ENCODE assay signal across 8 cellular contexts in the genomic region with DNA sequence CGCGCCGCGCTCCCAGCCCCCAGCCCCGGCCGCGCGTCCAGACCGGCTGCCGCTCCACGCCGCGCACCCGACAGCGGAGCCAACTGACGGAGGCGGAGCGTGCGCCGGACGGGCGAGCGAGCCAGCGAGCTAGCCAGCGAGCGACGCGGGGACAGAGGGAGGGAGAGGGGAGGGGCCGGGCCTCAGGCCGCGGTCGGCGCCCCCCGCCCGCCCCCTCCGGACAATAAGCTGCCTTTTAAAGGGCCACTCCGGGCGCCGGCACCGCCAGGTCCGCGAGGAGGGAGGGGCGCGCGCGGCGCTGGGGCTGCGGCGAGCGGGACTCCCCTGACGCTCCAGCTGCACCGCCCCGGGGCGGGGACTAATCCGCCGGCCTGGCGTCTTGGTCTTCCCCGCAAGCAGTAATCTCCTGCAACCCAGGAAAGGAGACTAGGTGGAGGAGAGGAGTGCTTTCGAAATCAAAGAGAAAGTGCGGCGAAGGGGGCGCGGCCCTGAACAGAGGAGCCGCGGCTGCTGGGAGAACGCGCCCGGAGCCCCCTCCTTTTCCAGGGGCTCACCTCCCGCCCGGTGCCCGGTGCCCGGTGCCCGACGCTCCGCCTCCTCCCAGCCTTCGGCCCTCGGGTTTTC. TPM values are rescaled to one million over a fixed set of nuclear protein-coding genes. Genes with fewer than 3 reads are reported as not detected.
DNase-seq lines count a peak whose midpoint lies in the region; ATAC-seq and TF ChIP-seq lines count a peak whose summit lies in the region.

A gene with protein sequence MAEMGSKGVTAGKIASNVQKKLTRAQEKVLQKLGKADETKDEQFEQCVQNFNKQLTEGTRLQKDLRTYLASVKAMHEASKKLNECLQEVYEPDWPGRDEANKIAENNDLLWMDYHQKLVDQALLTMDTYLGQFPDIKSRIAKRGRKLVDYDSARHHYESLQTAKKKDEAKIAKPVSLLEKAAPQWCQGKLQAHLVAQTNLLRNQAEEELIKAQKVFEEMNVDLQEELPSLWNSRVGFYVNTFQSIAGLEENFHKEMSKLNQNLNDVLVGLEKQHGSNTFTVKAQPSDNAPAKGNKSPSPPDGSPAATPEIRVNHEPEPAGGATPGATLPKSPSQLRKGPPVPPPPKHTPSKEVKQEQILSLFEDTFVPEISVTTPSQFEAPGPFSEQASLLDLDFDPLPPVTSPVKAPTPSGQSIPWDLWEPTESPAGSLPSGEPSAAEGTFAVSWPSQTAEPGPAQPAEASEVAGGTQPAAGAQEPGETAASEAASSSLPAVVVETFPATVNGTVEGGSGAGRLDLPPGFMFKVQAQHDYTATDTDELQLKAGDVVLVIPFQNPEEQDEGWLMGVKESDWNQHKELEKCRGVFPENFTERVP (minus strand): TSS at position 157 of the 624 bp plus-strand sequence. CDS start 211 bp downstream, outside the sequence.

- peaks cover 9% of the 10 kb centered on the region for H3F3A ChIP-seq in GM23338 (replicated peaks; ENCODE audit: low read depth)

- peak; percentile 75 for ATAC-seq in GM23338

- H3K36me3 ChIP-seq in GM23338 (ENCODE audit: insufficient read depth): no peaks in the 10 kb centered on the region
- no peaks in the 10 kb centered on the region for H3K36me3 ChIP-seq in adipocyte (ENCODE audit: control insufficient read depth, insufficient read depth, low read length, severe bottlenecking)
- no peaks in the 10 kb centered on the region for H3K36me3 ChIP-seq in cardiac muscle cell
- H3K36me3 ChIP-seq in parathyroid adenoma (ENCODE audit: control insufficient read depth, insufficient read depth, low read length): no peaks in the 10 kb centered on the region
- no peaks in the 10 kb centered on the region for H3K36me3 ChIP-seq in tibial artery

- DNase-seq in ELF-1 (ENCODE audit: low read depth, low spot score) (peak; percentile 96), GM23338 (ENCODE audit: low spot score) (peak; percentile 90), Kasumi-1 (lab: John Stamatoyannopoulos, UW) (peak; percentile 60 to 66), SW 1271 (lab: John Stamatoyannopoulos, UW) (peak; percentile 50 to 78), adipocyte (ENCODE audit: low read depth) (peak; percentile 90), cardiac muscle cell (ENCODE audit: low read depth in 1 of 2, low spot score in 1 of 2) (peak; percentile 92 to 96), tibial artery (peak; percentile 79 to 90)

- H3K79me2 ChIP-seq in GM23338 (replicated peaks; ENCODE audit: insufficient read depth) (peaks cover 28% of the 10 kb centered on the region), parathyroid adenoma (peaks cover 34% of the 10 kb centered on the region)

- peak within 1 kb of the TSS; percentile 94 for H2AFZ ChIP-seq in GM23338
- H2AFZ ChIP-seq in parathyroid adenoma: peak within 1 kb of the TSS; percentile 84

- H3K9me3 ChIP-seq in adipocyte (ENCODE audit: control insufficient read depth, low read length): no peaks in the 10 kb centered on the region
- no peaks in the 10 kb centered on the region for H3K9me3 ChIP-seq in cardiac muscle cell (ENCODE audit: low read depth)
- H3K9me3 ChIP-seq in parathyroid adenoma (ENCODE audit: control insufficient read depth, low read length): no peaks in the 10 kb centered on the region
- H3K9me3 ChIP-seq in tibial artery: no peaks in the 10 kb centered on the region

- H3K27me3 Mint-ChIP-seq in GM23338 (ENCODE audit: insufficient read depth, low read depth, poor library complexity): peaks cover 10% of the 10 kb centered on the region

- intact Hi-C loops in tibial artery (cut with DNase I; ENCODE audit: low total_unique reads): no loop called here

- H4K20me1 ChIP-seq in GM23338 (replicated peaks; ENCODE audit: insufficient read depth): no peaks in the 10 kb centered on the region

- H3K4me3 ChIP-seq in GM23338 (peak within 1 kb of the TSS; percentile 85), adipocyte (ENCODE audit: low read length) (peak within 1 kb of the TSS; percentile 94), cardiac muscle cell (peak within 1 kb of the TSS; percentile 45), parathyroid adenoma (ENCODE audit: low read depth, low read length) (peak within 1 kb of the TSS; percentile 76), tibial artery (peak within 1 kb of the TSS; percentile 57 to 63)

- peak within 1 kb of the TSS; percentile 95 for H3K4me2 ChIP-seq in GM23338
- peak within 1 kb of the TSS; percentile 94 for H3K4me2 ChIP-seq in parathyroid adenoma (ENCODE audit: low read length)

- TF ChIP-seq CTCF in GM23338 (conservative IDR thresholded peaks at IDR 0.05; ENCODE audit: low read depth in 2 of 2) (no peak), cardiac muscle cell (IDR thresholded peaks at IDR 0.05; ENCODE audit: low read depth, low read length) (no peak), parathyroid adenoma (IDR thresholded peaks at IDR 0.05) (no peak), tibial artery (IDR thresholded peaks at IDR 0.05) (no peak)

- H3K9ac ChIP-seq in adipocyte (ENCODE audit: low read length) (peak within 1 kb of the TSS; percentile 97), parathyroid adenoma (peak within 1 kb of the TSS; percentile 56)

- no peak within 1 kb of the TSS for H3K27ac ChIP-seq in GM23338 (ENCODE audit: low read depth)
- no peak within 1 kb of the TSS for H3K27ac ChIP-seq in cardiac muscle cell
- H3K27ac ChIP-seq in parathyroid adenoma: peak within 1 kb of the TSS; percentile 80
- H3K27ac ChIP-seq in tibial artery: peak within 1 kb of the TSS; percentile 57 to 77

- H3K4me1 Mint-ChIP-seq in GM23338: peaks cover 30% of the 10 kb centered on the region

- H3K27me3 ChIP-seq in GM23338 (ENCODE audit: insufficient read depth) (0 out of 2 replicates have a peak, but pooled peaks cover 11% of the 10 kb centered on the region), adipocyte (replicated peaks; ENCODE audit: control insufficient read depth, insufficient read depth, low read length) (no peaks in the 10 kb centered on the region), cardiac muscle cell (no peaks in the 10 kb centered on the region), parathyroid adenoma (ENCODE audit: control insufficient read depth, insufficient read depth, low read length) (no peaks in the 10 kb centered on the region), tibial artery (no peaks in the 10 kb centered on the region)

- no peaks in the 10 kb centered on the region for H3K9me2 ChIP-seq in GM23338 (ENCODE audit: insufficient read depth)

- peak within 1 kb of the TSS; percentile 85 for H3K4me3 Mint-ChIP-seq in GM23338

- no peak within 1 kb of the TSS; the same call in 1 of the 2 replicates for H3K27ac Mint-ChIP-seq in GM23338

- 0 out of 3 replicates have a peak, but pooled peaks cover 5% of the 10 kb centered on the region for H3K36me3 Mint-ChIP-seq in GM23338 (ENCODE audit: low read depth)

- H3K4me1 ChIP-seq in GM23338 (ENCODE audit: insufficient read depth) (peaks cover 20% of the 10 kb centered on the region), adipocyte (ENCODE audit: control insufficient read depth, insufficient read depth, low read length) (peaks cover 47% of the 10 kb centered on the region), cardiac muscle cell (ENCODE audit: low read depth) (no peaks in the 10 kb centered on the region), parathyroid adenoma (peaks cover 26% of the 10 kb centered on the region), tibial artery (peaks cover 0 to 30% (median 14%) of the 10 kb centered on the region in 4 donors)

- no peaks in the 10 kb centered on the region; the same call in 2 of the 3 replicates for H3K9me3 Mint-ChIP-seq in GM23338

TF ChIP-seq in GM23338, 12 proteins besides CTCF, POLR2A, EP300 and RAD21:
- peak; percentile 13; the same call in 1 of the 2 replicates for TF ChIP-seq CREB1 (CRISPR knock-in tag; IDR thresholded peaks at IDR 0.05; ENCODE audit: low read depth)
- TF ChIP-seq POLR2AphosphoS5 (IDR thresholded peaks at IDR 0.05; ENCODE audit: low read depth): peak; percentile 43; the same call in 1 of the 2 replicates
- TF ChIP-seq, protein P1, sequence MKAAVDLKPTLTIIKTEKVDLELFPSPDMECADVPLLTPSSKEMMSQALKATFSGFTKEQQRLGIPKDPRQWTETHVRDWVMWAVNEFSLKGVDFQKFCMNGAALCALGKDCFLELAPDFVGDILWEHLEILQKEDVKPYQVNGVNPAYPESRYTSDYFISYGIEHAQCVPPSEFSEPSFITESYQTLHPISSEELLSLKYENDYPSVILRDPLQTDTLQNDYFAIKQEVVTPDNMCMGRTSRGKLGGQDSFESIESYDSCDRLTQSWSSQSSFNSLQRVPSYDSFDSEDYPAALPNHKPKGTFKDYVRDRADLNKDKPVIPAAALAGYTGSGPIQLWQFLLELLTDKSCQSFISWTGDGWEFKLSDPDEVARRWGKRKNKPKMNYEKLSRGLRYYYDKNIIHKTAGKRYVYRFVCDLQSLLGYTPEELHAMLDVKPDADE (IDR thresholded peaks at IDR 0.05): no peak
- TF ChIP-seq STAT1 (IDR thresholded peaks at IDR 0.05; ENCODE audit: unreplicated experiment): no peak
TF ChIP-seq in GM23338: peak in this region for 2.

RNA-seq across cellular contexts. Expression of the gene that starts here (rescaled TPM):
- total RNA-seq in GM23338 (2014; rRNA removed; shearing (Covaris generic)): 52.7 and 56.4 TPM in 2 replicates
- 30.0 and 30.1 TPM in 2 replicates for polyA plus RNA-seq in GM23338 (2016; fragmentation: Nextera tagmentation; extraction: Ambion mirVana)
- total RNA-seq in cardiac muscle cell: 65.4 and 94.9 TPM in 2 replicates
- 44.7 and 62.9 TPM in 2 replicates for polyA plus RNA-seq in cardiac muscle cell

Comparison
In these comparisons a context has a peak if more than half of its experiments do, and no peak if none do; other contexts are left out.
1. H3K27ac ChIP-seq: peak in parathyroid adenoma (single experiment) and tibial artery (2 of 2); none in GM23338 (single experiment) and cardiac muscle cell (single experiment).
2. Peak in every context shown above with its lines, with median percentiles within 50 percentile points of each other: DNase-seq and H3K4me3 ChIP-seq.